In the genomic region with DNA sequence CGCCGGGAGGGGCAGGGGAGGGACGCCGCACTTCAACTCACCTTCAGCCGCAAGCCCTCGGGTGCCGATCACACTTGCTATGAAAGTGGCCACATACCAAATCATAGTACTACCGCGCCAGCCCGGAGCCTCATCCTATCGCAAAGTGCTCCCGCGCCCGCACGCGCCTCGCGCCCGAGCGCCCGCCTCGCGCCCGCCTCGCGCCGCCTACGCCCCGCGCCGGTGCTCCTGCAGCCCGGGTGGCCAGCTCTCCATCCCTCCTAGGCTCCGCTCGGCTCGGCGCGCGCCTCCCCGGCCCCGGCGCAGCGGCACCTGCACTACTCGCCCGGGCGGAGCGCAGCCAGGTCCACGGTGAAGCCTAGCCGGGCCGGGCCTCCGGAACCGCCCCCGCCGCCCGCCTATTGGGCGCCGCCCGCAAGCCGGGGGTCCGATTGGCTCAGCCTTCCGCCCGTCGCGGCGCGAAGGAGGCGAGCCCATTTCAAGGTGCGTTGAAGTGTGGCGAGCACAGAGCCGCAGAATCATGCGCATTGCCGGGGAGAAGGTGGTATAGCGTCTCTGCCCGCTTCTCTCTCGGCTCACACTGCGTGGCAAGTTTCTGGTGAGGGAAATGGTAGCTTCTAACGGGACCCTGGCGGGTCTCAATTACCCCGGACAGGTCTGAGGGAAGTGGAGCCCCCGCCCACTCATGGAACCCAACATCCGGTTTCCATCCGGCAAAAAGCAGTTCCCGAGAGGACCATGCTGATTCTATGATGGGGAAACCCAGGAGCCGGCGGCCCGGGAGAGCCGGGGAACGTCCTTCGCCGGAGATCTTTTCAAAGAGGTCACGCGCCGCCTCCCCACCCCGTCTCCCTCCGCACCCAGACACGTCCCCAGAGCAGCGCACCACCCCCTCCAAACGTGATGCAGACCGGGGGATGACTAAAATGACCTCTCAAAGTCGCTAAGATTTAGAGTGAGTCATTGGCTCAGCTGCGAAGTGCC, we compare ENCODE assay signal across 1 cellular context.
TF ChIP-seq lines count a peak whose summit lies in the region.

A gene with protein sequence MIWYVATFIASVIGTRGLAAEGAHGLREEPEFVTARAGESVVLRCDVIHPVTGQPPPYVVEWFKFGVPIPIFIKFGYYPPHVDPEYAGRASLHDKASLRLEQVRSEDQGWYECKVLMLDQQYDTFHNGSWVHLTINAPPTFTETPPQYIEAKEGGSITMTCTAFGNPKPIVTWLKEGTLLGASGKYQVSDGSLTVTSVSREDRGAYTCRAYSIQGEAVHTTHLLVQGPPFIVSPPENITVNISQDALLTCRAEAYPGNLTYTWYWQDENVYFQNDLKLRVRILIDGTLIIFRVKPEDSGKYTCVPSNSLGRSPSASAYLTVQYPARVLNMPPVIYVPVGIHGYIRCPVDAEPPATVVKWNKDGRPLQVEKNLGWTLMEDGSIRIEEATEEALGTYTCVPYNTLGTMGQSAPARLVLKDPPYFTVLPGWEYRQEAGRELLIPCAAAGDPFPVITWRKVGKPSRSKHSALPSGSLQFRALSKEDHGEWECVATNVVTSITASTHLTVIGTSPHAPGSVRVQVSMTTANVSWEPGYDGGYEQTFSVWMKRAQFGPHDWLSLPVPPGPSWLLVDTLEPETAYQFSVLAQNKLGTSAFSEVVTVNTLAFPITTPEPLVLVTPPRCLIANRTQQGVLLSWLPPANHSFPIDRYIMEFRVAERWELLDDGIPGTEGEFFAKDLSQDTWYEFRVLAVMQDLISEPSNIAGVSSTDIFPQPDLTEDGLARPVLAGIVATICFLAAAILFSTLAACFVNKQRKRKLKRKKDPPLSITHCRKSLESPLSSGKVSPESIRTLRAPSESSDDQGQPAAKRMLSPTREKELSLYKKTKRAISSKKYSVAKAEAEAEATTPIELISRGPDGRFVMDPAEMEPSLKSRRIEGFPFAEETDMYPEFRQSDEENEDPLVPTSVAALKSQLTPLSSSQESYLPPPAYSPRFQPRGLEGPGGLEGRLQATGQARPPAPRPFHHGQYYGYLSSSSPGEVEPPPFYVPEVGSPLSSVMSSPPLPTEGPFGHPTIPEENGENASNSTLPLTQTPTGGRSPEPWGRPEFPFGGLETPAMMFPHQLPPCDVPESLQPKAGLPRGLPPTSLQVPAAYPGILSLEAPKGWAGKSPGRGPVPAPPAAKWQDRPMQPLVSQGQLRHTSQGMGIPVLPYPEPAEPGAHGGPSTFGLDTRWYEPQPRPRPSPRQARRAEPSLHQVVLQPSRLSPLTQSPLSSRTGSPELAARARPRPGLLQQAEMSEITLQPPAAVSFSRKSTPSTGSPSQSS (N-terminal part only) (minus strand): TSS at position 319 of the 984 bp plus-strand sequence. CDS start 214 bp downstream, at position 105.

TF ChIP-seq in HEK293, 187 proteins besides CTCF, POLR2A, EP300 and RAD21 (continued from another document and continues in another):
- TF ChIP-seq, protein P1, sequence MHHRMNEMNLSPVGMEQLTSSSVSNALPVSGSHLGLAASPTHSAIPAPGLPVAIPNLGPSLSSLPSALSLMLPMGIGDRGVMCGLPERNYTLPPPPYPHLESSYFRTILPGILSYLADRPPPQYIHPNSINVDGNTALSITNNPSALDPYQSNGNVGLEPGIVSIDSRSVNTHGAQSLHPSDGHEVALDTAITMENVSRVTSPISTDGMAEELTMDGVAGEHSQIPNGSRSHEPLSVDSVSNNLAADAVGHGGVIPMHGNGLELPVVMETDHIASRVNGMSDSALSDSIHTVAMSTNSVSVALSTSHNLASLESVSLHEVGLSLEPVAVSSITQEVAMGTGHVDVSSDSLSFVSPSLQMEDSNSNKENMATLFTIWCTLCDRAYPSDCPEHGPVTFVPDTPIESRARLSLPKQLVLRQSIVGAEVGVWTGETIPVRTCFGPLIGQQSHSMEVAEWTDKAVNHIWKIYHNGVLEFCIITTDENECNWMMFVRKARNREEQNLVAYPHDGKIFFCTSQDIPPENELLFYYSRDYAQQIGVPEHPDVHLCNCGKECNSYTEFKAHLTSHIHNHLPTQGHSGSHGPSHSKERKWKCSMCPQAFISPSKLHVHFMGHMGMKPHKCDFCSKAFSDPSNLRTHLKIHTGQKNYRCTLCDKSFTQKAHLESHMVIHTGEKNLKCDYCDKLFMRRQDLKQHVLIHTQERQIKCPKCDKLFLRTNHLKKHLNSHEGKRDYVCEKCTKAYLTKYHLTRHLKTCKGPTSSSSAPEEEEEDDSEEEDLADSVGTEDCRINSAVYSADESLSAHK (tag by site-specific recombination; IDR thresholded peaks at IDR 0.05) = no peak
- TF ChIP-seq GLIS2 (tag by site-specific recombination; IDR thresholded peaks at IDR 0.05) (peak; percentile 57), ZBTB48 (tag by site-specific recombination; IDR thresholded peaks at IDR 0.05) (no peak), KLF9 (tag by site-specific recombination; IDR thresholded peaks at IDR 0.05; ENCODE audit: low read depth) (peak; percentile 51), EGR2 (tag by site-specific recombination; IDR thresholded peaks at IDR 0.05; ENCODE audit: low read depth) (0 out of 2 replicates have a peak, but pooled peaks have one; percentile 16), ZBTB20 (tag by site-specific recombination; IDR thresholded peaks at IDR 0.05) (peak; percentile 96), ZXDB (tag by site-specific recombination; IDR thresholded peaks at IDR 0.05) (0 out of 2 replicates have a peak, but pooled peaks have one; percentile 35), SP2 (tag by site-specific recombination; IDR thresholded peaks at IDR 0.05) (peak; percentile 82), SP3 (tag by site-specific recombination; IDR thresholded peaks at IDR 0.05) (peak; percentile 65), KLF16 (tag by site-specific recombination; IDR thresholded peaks at IDR 0.05) (0 out of 2 replicates have a peak, but pooled peaks have one; percentile 13), ZNF335 (tag by site-specific recombination; conservative IDR thresholded peaks at IDR 0.05) (peak; percentile 82), ZBTB17 (tag by site-specific recombination; IDR thresholded peaks at IDR 0.05) (peak; percentile 74), ZEB2 (tag by site-specific recombination; IDR thresholded peaks at IDR 0.05) (peak; percentile 69), KLF10 (tag by site-specific recombination; IDR thresholded peaks at IDR 0.05) (peak; percentile 98), ZNF561 (tag by site-specific recombination; IDR thresholded peaks at IDR 0.05; ENCODE audit: borderline replicate concordance) (0 out of 2 replicates have a peak, but pooled peaks have one; percentile 20)
- TF ChIP-seq, protein P2, sequence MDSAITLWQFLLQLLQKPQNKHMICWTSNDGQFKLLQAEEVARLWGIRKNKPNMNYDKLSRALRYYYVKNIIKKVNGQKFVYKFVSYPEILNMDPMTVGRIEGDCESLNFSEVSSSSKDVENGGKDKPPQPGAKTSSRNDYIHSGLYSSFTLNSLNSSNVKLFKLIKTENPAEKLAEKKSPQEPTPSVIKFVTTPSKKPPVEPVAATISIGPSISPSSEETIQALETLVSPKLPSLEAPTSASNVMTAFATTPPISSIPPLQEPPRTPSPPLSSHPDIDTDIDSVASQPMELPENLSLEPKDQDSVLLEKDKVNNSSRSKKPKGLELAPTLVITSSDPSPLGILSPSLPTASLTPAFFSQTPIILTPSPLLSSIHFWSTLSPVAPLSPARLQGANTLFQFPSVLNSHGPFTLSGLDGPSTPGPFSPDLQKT (IDR thresholded peaks at IDR 0.05; ENCODE audit: borderline replicate concordance, low read depth, low read length) = peak; percentile 45; the same call in 1 of the 2 replicates
- TF ChIP-seq, protein P3, sequence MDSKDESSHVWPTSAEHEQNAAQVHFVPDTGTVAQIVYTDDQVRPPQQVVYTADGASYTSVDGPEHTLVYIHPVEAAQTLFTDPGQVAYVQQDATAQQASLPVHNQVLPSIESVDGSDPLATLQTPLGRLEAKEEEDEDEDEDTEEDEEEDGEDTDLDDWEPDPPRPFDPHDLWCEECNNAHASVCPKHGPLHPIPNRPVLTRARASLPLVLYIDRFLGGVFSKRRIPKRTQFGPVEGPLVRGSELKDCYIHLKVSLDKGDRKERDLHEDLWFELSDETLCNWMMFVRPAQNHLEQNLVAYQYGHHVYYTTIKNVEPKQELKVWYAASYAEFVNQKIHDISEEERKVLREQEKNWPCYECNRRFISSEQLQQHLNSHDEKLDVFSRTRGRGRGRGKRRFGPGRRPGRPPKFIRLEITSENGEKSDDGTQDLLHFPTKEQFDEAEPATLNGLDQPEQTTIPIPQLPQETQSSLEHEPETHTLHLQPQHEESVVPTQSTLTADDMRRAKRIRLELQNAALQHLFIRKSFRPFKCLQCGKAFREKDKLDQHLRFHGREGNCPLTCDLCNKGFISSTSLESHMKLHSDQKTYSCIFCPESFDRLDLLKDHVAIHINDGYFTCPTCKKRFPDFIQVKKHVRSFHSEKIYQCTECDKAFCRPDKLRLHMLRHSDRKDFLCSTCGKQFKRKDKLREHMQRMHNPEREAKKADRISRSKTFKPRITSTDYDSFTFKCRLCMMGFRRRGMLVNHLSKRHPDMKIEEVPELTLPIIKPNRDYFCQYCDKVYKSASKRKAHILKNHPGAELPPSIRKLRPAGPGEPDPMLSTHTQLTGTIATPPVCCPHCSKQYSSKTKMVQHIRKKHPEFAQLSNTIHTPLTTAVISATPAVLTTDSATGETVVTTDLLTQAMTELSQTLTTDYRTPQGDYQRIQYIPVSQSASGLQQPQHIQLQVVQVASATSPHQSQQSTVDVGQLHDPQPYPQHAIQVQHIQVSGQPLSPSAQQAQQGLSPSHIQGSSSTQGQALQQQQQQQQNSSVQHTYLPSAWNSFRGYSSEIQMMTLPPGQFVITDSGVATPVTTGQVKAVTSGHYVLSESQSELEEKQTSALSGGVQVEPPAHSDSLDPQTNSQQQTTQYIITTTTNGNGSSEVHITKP (tag by site-specific recombination; IDR thresholded peaks at IDR 0.05) = peak; percentile 93
- TF ChIP-seq, protein P4, sequence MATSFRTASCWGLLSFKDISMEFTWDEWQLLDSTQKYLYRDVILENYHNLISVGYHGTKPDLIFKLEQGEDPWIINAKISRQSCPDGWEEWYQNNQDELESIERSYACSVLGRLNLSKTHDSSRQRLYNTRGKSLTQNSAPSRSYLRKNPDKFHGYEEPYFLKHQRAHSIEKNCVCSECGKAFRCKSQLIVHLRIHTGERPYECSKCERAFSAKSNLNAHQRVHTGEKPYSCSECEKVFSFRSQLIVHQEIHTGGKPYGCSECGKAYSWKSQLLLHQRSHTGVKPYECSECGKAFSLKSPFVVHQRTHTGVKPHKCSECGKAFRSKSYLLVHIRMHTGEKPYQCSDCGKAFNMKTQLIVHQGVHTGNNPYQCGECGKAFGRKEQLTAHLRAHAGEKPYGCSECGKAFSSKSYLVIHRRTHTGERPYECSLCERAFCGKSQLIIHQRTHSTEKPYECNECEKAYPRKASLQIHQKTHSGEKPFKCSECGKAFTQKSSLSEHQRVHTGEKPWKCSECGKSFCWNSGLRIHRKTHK (tag by site-specific recombination; IDR thresholded peaks at IDR 0.05) = no peak
- TF ChIP-seq, protein P5, sequence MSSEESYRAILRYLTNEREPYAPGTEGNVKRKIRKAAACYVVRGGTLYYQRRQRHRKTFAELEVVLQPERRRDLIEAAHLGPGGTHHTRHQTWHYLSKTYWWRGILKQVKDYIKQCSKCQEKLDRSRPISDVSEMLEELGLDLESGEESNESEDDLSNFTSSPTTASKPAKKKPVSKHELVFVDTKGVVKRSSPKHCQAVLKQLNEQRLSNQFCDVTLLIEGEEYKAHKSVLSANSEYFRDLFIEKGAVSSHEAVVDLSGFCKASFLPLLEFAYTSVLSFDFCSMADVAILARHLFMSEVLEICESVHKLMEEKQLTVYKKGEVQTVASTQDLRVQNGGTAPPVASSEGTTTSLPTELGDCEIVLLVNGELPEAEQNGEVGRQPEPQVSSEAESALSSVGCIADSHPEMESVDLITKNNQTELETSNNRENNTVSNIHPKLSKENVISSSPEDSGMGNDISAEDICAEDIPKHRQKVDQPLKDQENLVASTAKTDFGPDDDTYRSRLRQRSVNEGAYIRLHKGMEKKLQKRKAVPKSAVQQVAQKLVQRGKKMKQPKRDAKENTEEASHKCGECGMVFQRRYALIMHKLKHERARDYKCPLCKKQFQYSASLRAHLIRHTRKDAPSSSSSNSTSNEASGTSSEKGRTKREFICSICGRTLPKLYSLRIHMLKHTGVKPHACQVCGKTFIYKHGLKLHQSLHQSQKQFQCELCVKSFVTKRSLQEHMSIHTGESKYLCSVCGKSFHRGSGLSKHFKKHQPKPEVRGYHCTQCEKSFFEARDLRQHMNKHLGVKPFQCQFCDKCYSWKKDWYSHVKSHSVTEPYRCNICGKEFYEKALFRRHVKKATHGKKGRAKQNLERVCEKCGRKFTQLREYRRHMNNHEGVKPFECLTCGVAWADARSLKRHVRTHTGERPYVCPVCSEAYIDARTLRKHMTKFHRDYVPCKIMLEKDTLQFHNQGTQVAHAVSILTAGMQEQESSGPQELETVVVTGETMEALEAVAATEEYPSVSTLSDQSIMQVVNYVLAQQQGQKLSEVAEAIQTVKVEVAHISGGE (tag by site-specific recombination; conservative IDR thresholded peaks at IDR 0.05; ENCODE audit: low read depth) = peak; percentile 59; the same call in 1 of the 2 replicates
- TF ChIP-seq, protein P6, sequence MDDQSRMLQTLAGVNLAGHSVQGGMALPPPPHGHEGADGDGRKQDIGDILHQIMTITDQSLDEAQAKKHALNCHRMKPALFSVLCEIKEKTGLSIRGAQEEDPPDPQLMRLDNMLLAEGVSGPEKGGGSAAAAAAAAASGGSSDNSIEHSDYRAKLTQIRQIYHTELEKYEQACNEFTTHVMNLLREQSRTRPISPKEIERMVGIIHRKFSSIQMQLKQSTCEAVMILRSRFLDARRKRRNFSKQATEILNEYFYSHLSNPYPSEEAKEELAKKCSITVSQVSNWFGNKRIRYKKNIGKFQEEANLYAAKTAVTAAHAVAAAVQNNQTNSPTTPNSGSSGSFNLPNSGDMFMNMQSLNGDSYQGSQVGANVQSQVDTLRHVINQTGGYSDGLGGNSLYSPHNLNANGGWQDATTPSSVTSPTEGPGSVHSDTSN (CRISPR knock-in tag; IDR thresholded peaks at IDR 0.05) = peak; percentile 91
- TF ChIP-seq, protein P7, sequence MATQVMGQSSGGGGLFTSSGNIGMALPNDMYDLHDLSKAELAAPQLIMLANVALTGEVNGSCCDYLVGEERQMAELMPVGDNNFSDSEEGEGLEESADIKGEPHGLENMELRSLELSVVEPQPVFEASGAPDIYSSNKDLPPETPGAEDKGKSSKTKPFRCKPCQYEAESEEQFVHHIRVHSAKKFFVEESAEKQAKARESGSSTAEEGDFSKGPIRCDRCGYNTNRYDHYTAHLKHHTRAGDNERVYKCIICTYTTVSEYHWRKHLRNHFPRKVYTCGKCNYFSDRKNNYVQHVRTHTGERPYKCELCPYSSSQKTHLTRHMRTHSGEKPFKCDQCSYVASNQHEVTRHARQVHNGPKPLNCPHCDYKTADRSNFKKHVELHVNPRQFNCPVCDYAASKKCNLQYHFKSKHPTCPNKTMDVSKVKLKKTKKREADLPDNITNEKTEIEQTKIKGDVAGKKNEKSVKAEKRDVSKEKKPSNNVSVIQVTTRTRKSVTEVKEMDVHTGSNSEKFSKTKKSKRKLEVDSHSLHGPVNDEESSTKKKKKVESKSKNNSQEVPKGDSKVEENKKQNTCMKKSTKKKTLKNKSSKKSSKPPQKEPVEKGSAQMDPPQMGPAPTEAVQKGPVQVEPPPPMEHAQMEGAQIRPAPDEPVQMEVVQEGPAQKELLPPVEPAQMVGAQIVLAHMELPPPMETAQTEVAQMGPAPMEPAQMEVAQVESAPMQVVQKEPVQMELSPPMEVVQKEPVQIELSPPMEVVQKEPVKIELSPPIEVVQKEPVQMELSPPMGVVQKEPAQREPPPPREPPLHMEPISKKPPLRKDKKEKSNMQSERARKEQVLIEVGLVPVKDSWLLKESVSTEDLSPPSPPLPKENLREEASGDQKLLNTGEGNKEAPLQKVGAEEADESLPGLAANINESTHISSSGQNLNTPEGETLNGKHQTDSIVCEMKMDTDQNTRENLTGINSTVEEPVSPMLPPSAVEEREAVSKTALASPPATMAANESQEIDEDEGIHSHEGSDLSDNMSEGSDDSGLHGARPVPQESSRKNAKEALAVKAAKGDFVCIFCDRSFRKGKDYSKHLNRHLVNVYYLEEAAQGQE (tag by site-specific recombination; IDR thresholded peaks at IDR 0.05) = no peak
